1 cellular context compared by ENCODE assay signal in genomic region chr4:150906987-150907633, GRCh38.
TF ChIP-seq lines count a peak whose summit lies in the region.

No MANE protein-coding gene starts in this region.

TF ChIP-seq in WTC11, 78 proteins besides CTCF, POLR2A, EP300 and RAD21 (continued from another document):
- no peak for TF ChIP-seq ZNF512 (CRISPR knock-in tag; IDR thresholded peaks at IDR 0.05; ENCODE audit: borderline replicate concordance)
- TF ChIP-seq CREB1 (CRISPR knock-in tag; IDR thresholded peaks at IDR 0.05): no peak
- no peak for TF ChIP-seq ATF2 (CRISPR knock-in tag; IDR thresholded peaks at IDR 0.05; ENCODE audit: borderline replicate concordance, low read depth)
- no peak for TF ChIP-seq PREB (CRISPR knock-in tag; IDR thresholded peaks at IDR 0.05; ENCODE audit: borderline replicate concordance)
- TF ChIP-seq ERG (CRISPR knock-in tag; IDR thresholded peaks at IDR 0.05): no peak
- TF ChIP-seq AFF4 (CRISPR knock-in tag; IDR thresholded peaks at IDR 0.05; ENCODE audit: borderline replicate concordance): no peak
- TF ChIP-seq STAT6 (CRISPR knock-in tag; conservative IDR thresholded peaks at IDR 0.05; ENCODE audit: low read depth): no peak
